ENCODE assay signal across 9 cellular contexts in genomic region chr3:129560931-129561594, GRCh38. TPM values are rescaled to one million over a fixed set of nuclear protein-coding genes. Genes with fewer than 3 reads are reported as not detected.
DNase-seq lines count a peak whose midpoint lies in the region; TF ChIP-seq lines count a peak whose summit lies in the region.
"Had no signal": no experiment of that assay in that cellular context is flagged by ENCODE, and none has a peak within 500 bp of the region (broad histone marks: within the 10 kb centered on the region; RNA-seq: fewer than 3 reads in every experiment).

No MANE protein-coding gene starts in this region.

- H3K27ac ChIP-seq in mesodermal cell (ENCODE audit: low read depth, low read length, severe bottlenecking) (peak overlapping the region; percentile 76), tibial nerve (peak overlapping the region; percentile 69 to 95 (median 86))
- H3K27ac ChIP-seq: 22Rv1 had no signal

- H3K9me3 ChIP-seq in mesodermal cell (ENCODE audit: control insufficient read depth, low read length) (no peaks in the 10 kb centered on the region), tibial nerve (no peaks in the 10 kb centered on the region)

- H3K4me1 ChIP-seq in mesodermal cell (ENCODE audit: control insufficient read depth, insufficient read depth, low read length, poor library complexity, severe bottlenecking) (peaks cover 47% of the 10 kb centered on the region), tibial nerve (peaks cover 0 to 96% (median 72%) of the 10 kb centered on the region in 4 donors)

- no peaks in the 10 kb centered on the region for H3K9me3 Mint-ChIP-seq in endothelial cell (ENCODE audit: unreplicated experiment)

- H3K27ac Mint-ChIP-seq in endothelial cell (ENCODE audit: unreplicated experiment): peak overlapping the region; percentile 68

- TF ChIP-seq CTCF in endothelial cell (IDR thresholded peaks at IDR 0.05; ENCODE audit: unreplicated experiment) (no peak), tibial nerve (IDR thresholded peaks at IDR 0.05) (no peak)

- no peak for TF ChIP-seq POLR2A in tibial nerve (IDR thresholded peaks at IDR 0.05)

- H3K27me3 ChIP-seq in tibial nerve: no peaks in the 10 kb centered on the region

- 73 to 78% methylated on average over 14 to 15 of the region's 17 CpGs for WGBS in mesodermal cell (ENCODE audit: insufficient coverage in 2 of 2), 2 experiments
- WGBS in tibial nerve, 2 donors: 16 to 22% methylated on average over 8 to 14 of the region's 17 CpGs

- H3K36me3 ChIP-seq in mesodermal cell (ENCODE audit: control insufficient read depth, insufficient read depth, low read length) (peaks cover 87% of the 10 kb centered on the region), tibial nerve (peaks cover 0 to 86% (median 12%) of the 10 kb centered on the region in 3 donors)

- peak in 2 of 3 experiments; percentile 28 to 42 for DNase-seq in NCI-H1417 (lab: John Stamatoyannopoulos, UW)
- DNase-seq in NCI-H1417 treated with DMSO at 0.1 percent for 48 hours (lab: John Stamatoyannopoulos, UW): no peak
- no peak for DNase-seq in endothelial cell (ENCODE audit: low spot score)
- peak; percentile 63 to 74 for DNase-seq in tibial nerve (ENCODE audit: low spot score in 2 of 2)
- no peak for DNase-seq in NCI-H526 treated with DMSO at 0.1 percent for 48 hours (lab: John Stamatoyannopoulos, UW)
- no peak for DNase-seq in NCI-H146 (lab: John Stamatoyannopoulos, UW)
- no peak for DNase-seq in NCI-H2107 treated with DMSO at 0.1 percent for 48 hours (lab: John Stamatoyannopoulos, UW; ENCODE audit: unreplicated experiment)

- peak in 1 of 2 donors; percentile 71 for TF ChIP-seq EP300 in tibial nerve (IDR thresholded peaks at IDR 0.05)

- H3K4me3 ChIP-seq in mesodermal cell (ENCODE audit: extremely low read depth, insufficient read depth, low read length, poor library complexity, severe bottlenecking): no peak overlapping the region
- H3K4me3 ChIP-seq in tibial nerve: no peak overlapping the region

- H3K4me1 Mint-ChIP-seq in endothelial cell (ENCODE audit: unreplicated experiment): peaks cover 16% of the 10 kb centered on the region

- H3K36me3 Mint-ChIP-seq in endothelial cell (ENCODE audit: low read depth, unreplicated experiment): peaks cover 41% of the 10 kb centered on the region

- H3K27me3 Mint-ChIP-seq in endothelial cell (ENCODE audit: unreplicated experiment): peaks cover 53% of the 10 kb centered on the region

- H3K4me3 Mint-ChIP-seq in endothelial cell (ENCODE audit: unreplicated experiment): peak overlapping the region; percentile 87

RNA-seq across cellular contexts. Expression of gene H1-8, which starts 18.1 kb away (rescaled TPM):
- 2.7 TPM for total RNA-seq in endothelial cell (ENCODE audit: unreplicated experiment)
- 2.0 TPM for polyA plus RNA-seq in mesodermal cell (2013, experiment 1 of 2)
- 3.0 TPM for polyA plus RNA-seq in mesodermal cell (2013, experiment 2 of 2)
- not detected for total RNA-seq in tibial nerve

RNA-seq across cellular contexts. Expression of gene RHO, which starts 32.6 kb away (rescaled TPM):
- not detected for total RNA-seq in endothelial cell (ENCODE audit: unreplicated experiment)
- polyA plus RNA-seq in mesodermal cell (2013, experiment 1 of 2): not detected
- not detected for polyA plus RNA-seq in mesodermal cell (2013, experiment 2 of 2)
- not detected for total RNA-seq in tibial nerve

RNA-seq across cellular contexts. Expression of gene PLXND1, which starts 45.4 kb away (rescaled TPM):
- total RNA-seq in endothelial cell (ENCODE audit: unreplicated experiment) (1,753 TPM), tibial nerve (100 to 1,000 TPM; 155 to 300 (median 197) TPM)
- polyA plus RNA-seq in mesodermal cell (2013, experiment 1 of 2): 443 TPM
- polyA plus RNA-seq in mesodermal cell (2013, experiment 2 of 2): 298 TPM

Comparison
In these comparisons a context has a peak if more than half of its experiments do, and no peak if none do; other contexts are left out.
1. DNase-seq: peak in NCI-H1417 (2 of 3) and tibial nerve (2 of 2); none in NCI-H1417 treated with DMSO at 0.1 percent for 48 hours (single experiment), endothelial cell (single experiment), NCI-H526 treated with DMSO at 0.1 percent for 48 hours (single experiment), NCI-H146 (single experiment) and NCI-H2107 treated with DMSO at 0.1 percent for 48 hours (single experiment).